2 cellular contexts compared by ENCODE assay signal in genomic region chr10:132980426-132981172, GRCh38.
A peak's percentile ranks its signal among the peaks of the same experiment; 100 is the strongest.
TF ChIP-seq lines count a peak whose summit lies in the region.

No MANE protein-coding gene starts in this region.

TF ChIP-seq in HEK293, 187 proteins besides CTCF, POLR2A, EP300 and RAD21 (continued from another document):
- TF ChIP-seq PBX3 (CRISPR knock-in tag; IDR thresholded peaks at IDR 0.05) (no peak), ZNF791 (tag by site-specific recombination; IDR thresholded peaks at IDR 0.05) (no peak), HIC1 (tag by site-specific recombination; IDR thresholded peaks at IDR 0.05) (0 out of 2 replicates have a peak, but pooled peaks have one; percentile 30), ZNF645 (tag by site-specific recombination; IDR thresholded peaks at IDR 0.05) (no peak), ZBTB8A (tag by site-specific recombination; IDR thresholded peaks at IDR 0.05) (peak; percentile 69)

TF ChIP-seq in HepG2, 621 proteins besides CTCF, POLR2A, EP300 and RAD21:
- TF ChIP-seq ZNF281 (CRISPR knock-in tag; IDR thresholded peaks at IDR 0.05; ENCODE audit: borderline replicate concordance), result no peak
- TF ChIP-seq HNRNPL (IDR thresholded peaks at IDR 0.05; ENCODE audit: low read depth, low read length), result peak; percentile 96
